In genomic region chr5:34001231-34001935, GRCh38 we compare ENCODE assay signal across 9 cellular contexts. TPM values are rescaled to one million over a fixed set of nuclear protein-coding genes. Genes with fewer than 3 reads are reported as not detected.
A peak's percentile ranks its signal among the peaks of the same experiment; 100 is the strongest.
DNase-seq lines count a peak whose midpoint lies in the region; ATAC-seq and TF ChIP-seq lines count a peak whose summit lies in the region.
"Had no signal": no experiment of that assay in that cellular context is flagged by ENCODE, and none has a peak within 500 bp of the region (broad histone marks: within the 10 kb centered on the region; RNA-seq: fewer than 3 reads in every experiment).

No MANE protein-coding gene starts in this region.

- TF ChIP-seq CTCF in WTC11 (IDR thresholded peaks at IDR 0.05), result no peak

- DNase-seq in COLO668 (lab: John Stamatoyannopoulos, UW; ENCODE audit: unreplicated experiment) (peak; percentile 91), NCI-H1930 (lab: John Stamatoyannopoulos, UW) (peak; percentile 66 to 78), WTC11 (ENCODE audit: low spot score) (no peak), left lobe of liver (ENCODE audit: low spot score) (peak; percentile 80)
- no peak for DNase-seq in activated effector memory CD4-positive, alpha-beta T cell treated with Interleukin-2 at 50 U/mL for 16 hours
- DNase-seq: activated T-cell treated with anti-CD3 and anti-CD28 coated beads, Interleukin-2, amount 50 U/mL, for 1 hour had no signal

- CTCF ChIA-PET in WTC11 (lab: Charles Lee), result interaction anchor here (0.9 to 1.1 kb wide), 2 partner anchors 31 to 413 kb away, joined by 3 to 4 read pairs; no protein-coding TSS in a partner anchor

- POLR2A ChIA-PET in WTC11 (lab: Charles Lee), result no interaction called here

- H3K36me3 Mint-ChIP-seq in WTC11, result peaks cover 16% of the 10 kb centered on the region

- H3K4me3 Mint-ChIP-seq in WTC11, result no peak overlapping the region

- H3K9me3 Mint-ChIP-seq in WTC11, result no peaks in the 10 kb centered on the region

- H3K4me1 Mint-ChIP-seq in WTC11, result peaks cover 19% of the 10 kb centered on the region

- H3K27me3 Mint-ChIP-seq in WTC11 (ENCODE audit: low read depth), result no peaks in the 10 kb centered on the region

- no peak; the same call in 1 of the 2 replicates for ATAC-seq in WTC11
- peak; percentile 63 for ATAC-seq in left lobe of liver
- no peak for ATAC-seq in GM18511 (IDR thresholded peaks at IDR 0.05; ENCODE audit: unreplicated experiment)
- ATAC-seq in GM21786 (IDR thresholded peaks at IDR 0.05; ENCODE audit: unreplicated experiment), result no peak
- no peak for ATAC-seq in GM18873 (IDR thresholded peaks at IDR 0.05; ENCODE audit: low FRiP score, unreplicated experiment)

- peak overlapping the region; percentile 44; the same call in 1 of the 2 replicates for H3K27ac Mint-ChIP-seq in WTC11

TF ChIP-seq in WTC11, 78 proteins besides CTCF, POLR2A, EP300 and RAD21 (continues in another document):
- TF ChIP-seq FOXK1 (CRISPR knock-in tag; IDR thresholded peaks at IDR 0.05) (no peak), MYBL2 (CRISPR knock-in tag; IDR thresholded peaks at IDR 0.05) (no peak), IRF2 (CRISPR knock-in tag; IDR thresholded peaks at IDR 0.05; ENCODE audit: borderline replicate concordance, low read depth) (no peak), E2F5 (CRISPR knock-in tag; IDR thresholded peaks at IDR 0.05) (no peak), ERG (CRISPR knock-in tag; IDR thresholded peaks at IDR 0.05) (no peak), ARID4B (CRISPR knock-in tag; IDR thresholded peaks at IDR 0.05; ENCODE audit: borderline replicate concordance) (no peak), ZNF232 (CRISPR knock-in tag; IDR thresholded peaks at IDR 0.05) (no peak), CREM (CRISPR knock-in tag; IDR thresholded peaks at IDR 0.05) (no peak), PRDM15 (CRISPR knock-in tag; IDR thresholded peaks at IDR 0.05) (no peak), USF2 (CRISPR knock-in tag; IDR thresholded peaks at IDR 0.05) (no peak), E2F4 (CRISPR knock-in tag; IDR thresholded peaks at IDR 0.05; ENCODE audit: borderline replicate concordance, low read depth) (no peak), ATF6 (CRISPR knock-in tag; IDR thresholded peaks at IDR 0.05) (no peak)

RNA-seq across cellular contexts. Expression of gene AMACR, which starts 6.5 kb away (rescaled TPM):
- total RNA-seq in WTC11 (2021) (11.2 to 12.0 TPM (median 11.9 TPM) in 3 replicates), left lobe of liver (58.0 TPM)

RNA-seq across cellular contexts. Expression of gene SLC45A2, which starts 16.9 kb away (rescaled TPM):
- total RNA-seq in WTC11 (2021) (not detected in 3 replicates), left lobe of liver (0.48 TPM)

RNA-seq across cellular contexts. Expression of gene C1QTNF3, which starts 41.6 kb away (rescaled TPM):
- 1.2 to 2.1 TPM (median 2.0 TPM) in 3 replicates for total RNA-seq in WTC11 (2021)
- total RNA-seq in left lobe of liver, result 1.9 TPM

Comparison
In these comparisons a context has a peak if more than half of its experiments do, and no peak if none do; other contexts are left out.
1. DNase-seq: peak in COLO668 (single experiment), NCI-H1930 (2 of 2) and left lobe of liver (single experiment); none in WTC11 (single experiment) and activated effector memory CD4-positive, alpha-beta T cell treated with Interleukin-2 at 50 U/mL for 16 hours (single experiment).